32 cellular contexts compared by ENCODE assay signal in genomic region chr7:105786520-105786919, GRCh38.
"Had no signal": no experiment of that assay in that cellular context is flagged by ENCODE, and none has a peak within 500 bp of the region (broad histone marks: within the 10 kb centered on the region; RNA-seq: fewer than 3 reads in every experiment).

No MANE protein-coding gene starts in this region.

- H3K27me3 Mint-ChIP-seq: activated naive CD8-positive, alpha-beta T cell treated with anti-CD3 and anti-CD28 coated beads, Interleukin-2, amount 10 ng/mL, durations not matched to agents 7 days and 5 days; activated T-cell treated with anti-CD3 and anti-CD28 coated beads, Interleukin-2, amount 50 U/mL, for 24 hours; brain; dendritic cell treated with granulocyte-macrophage colony-stimulating factor and Interleukin-4, amounts not matched to agents 40 ng/mL and 50 ng/mL, for 4 days; effector memory CD8-positive, alpha-beta T cell; T-helper 17 cell had no signal

- H3K27me3 ChIP-seq: ascending aorta, breast epithelium, cardiac muscle cell, colonic mucosa, esophagus muscularis mucosa, foreskin keratinocyte, gastrocnemius medialis, heart left ventricle had no signal

- H3K27ac ChIP-seq: ascending aorta, breast epithelium, cardiac muscle cell, colonic mucosa, esophagus muscularis mucosa, gastrocnemius medialis, heart left ventricle had no signal

- H3K4me3 Mint-ChIP-seq: activated CD4-positive, alpha-beta memory T cell treated with anti-CD3 and anti-CD28 coated beads, Interleukin-2, amount 10 ng/mL, durations not matched to agents 7 days and 5 days; activated CD4-positive, alpha-beta T cell treated with anti-CD3 and anti-CD28 coated beads, Interleukin-2, amount 10 ng/mL, durations not matched to agents 7 days and 5 days; activated naive CD4-positive, alpha-beta T cell treated with anti-CD3 and anti-CD28 coated beads, Interleukin-2, amount 10 ng/mL, durations not matched to agents 7 days and 5 days; activated naive CD8-positive, alpha-beta T cell treated with anti-CD3 and anti-CD28 coated beads, Interleukin-2, amount 10 ng/mL, durations not matched to agents 7 days and 5 days; activated T-cell treated with anti-CD3 and anti-CD28 coated beads, Interleukin-2, amount 50 U/mL, for 24 hours; activated T-cell treated with anti-CD3 and anti-CD28 coated beads, Interleukin-2, amount 50 U/mL, for 72 hours; brain; dendritic cell treated with granulocyte-macrophage colony-stimulating factor and Interleukin-4, amounts not matched to agents 40 ng/mL and 50 ng/mL, for 4 days; effector memory CD8-positive, alpha-beta T cell; T-helper 17 cell; T-helper 2 cell treated with Interferon-gamma antibody and Interleukin-4, amounts not matched to agents 5 μg/mL and 100 μg/mL, for 36 hours had no signal

- DNase-seq: activated CD4-positive, alpha-beta memory T cell treated with anti-CD3 and anti-CD28 coated beads, Interleukin-2, amount 10 ng/mL, durations not matched to agents 7 days and 5 days; activated CD4-positive, alpha-beta T cell treated with anti-CD3 and anti-CD28 coated beads for 1 hour; activated CD4-positive, alpha-beta T cell treated with anti-CD3 and anti-CD28 coated beads for 4 hours; activated CD4-positive, alpha-beta T cell treated with anti-CD3 and anti-CD28 coated beads, Interleukin-2, amount 10 ng/mL, durations not matched to agents 7 days and 5 days; activated CD4-positive, alpha-beta T cell treated with anti-CD3 and anti-CD28 coated beads, Interleukin-2, amount 50 U/mL, for 4 hours; activated CD8-positive, alpha-beta memory T cell treated with anti-CD3 and anti-CD28 coated beads, Interleukin-2, amount 50 U/mL, for 48 hours; activated gamma-delta T cell; activated naive CD4-positive, alpha-beta T cell; activated naive CD4-positive, alpha-beta T cell treated with anti-CD3 and anti-CD28 coated beads, Interleukin-2, amount 10 ng/mL, durations not matched to agents 7 days and 5 days; activated naive CD8-positive, alpha-beta T cell treated with anti-CD3 and anti-CD28 coated beads, Interleukin-2, amount 10 ng/mL, durations not matched to agents 7 days and 5 days; activated T-cell treated with anti-CD3 and anti-CD28 coated beads for 4 hours; activated T-cell treated with anti-CD3 and anti-CD28 coated beads, Interleukin-2, amount 50 U/mL, for 24 hours; activated T-cell treated with anti-CD3 and anti-CD28 coated beads, Interleukin-2, amount 50 U/mL, for 72 hours; central memory CD4-positive, alpha-beta T cell; cerebellar nuclear complex; effector CD4-positive, alpha-beta T cell; effector memory CD8-positive, alpha-beta T cell; gastrocnemius medialis; glutamatergic neuron; heart left ventricle; T-helper 17 cell; T1000 had no signal

- H3K4me3 ChIP-seq: ascending aorta, breast epithelium, cardiac muscle cell, colonic mucosa, esophagus muscularis mucosa, gastrocnemius medialis, heart left ventricle had no signal

- H3K9me3 Mint-ChIP-seq: activated CD4-positive, alpha-beta memory T cell treated with anti-CD3 and anti-CD28 coated beads, Interleukin-2, amount 10 ng/mL, durations not matched to agents 7 days and 5 days; activated CD4-positive, alpha-beta T cell treated with anti-CD3 and anti-CD28 coated beads, Interleukin-2, amount 10 ng/mL, durations not matched to agents 7 days and 5 days; activated naive CD4-positive, alpha-beta T cell treated with anti-CD3 and anti-CD28 coated beads, Interleukin-2, amount 10 ng/mL, durations not matched to agents 7 days and 5 days; activated naive CD4-positive, alpha-beta T cell treated with anti-CD3 and anti-CD28 coated beads, Interleukin-2, amount 50 U/mL, for 72 hours; activated naive CD8-positive, alpha-beta T cell treated with anti-CD3 and anti-CD28 coated beads, Interleukin-2, amount 10 ng/mL, durations not matched to agents 7 days and 5 days; activated T-cell treated with anti-CD3 and anti-CD28 coated beads, Interleukin-2, amount 50 U/mL, for 24 hours; activated T-cell treated with anti-CD3 and anti-CD28 coated beads, Interleukin-2, amount 50 U/mL, for 72 hours; brain; dendritic cell treated with granulocyte-macrophage colony-stimulating factor and Interleukin-4, amounts not matched to agents 40 ng/mL and 50 ng/mL, for 4 days; effector memory CD8-positive, alpha-beta T cell; T-helper 2 cell treated with Interferon-gamma antibody and Interleukin-4, amounts not matched to agents 5 μg/mL and 100 μg/mL, for 36 hours had no signal

- ATAC-seq: activated naive CD4-positive, alpha-beta T cell treated with anti-CD3 and anti-CD28 coated beads, Interleukin-2, amount 50 U/mL, for 72 hours; activated T-cell treated with anti-CD3 and anti-CD28 coated beads, Interleukin-2, amount 50 U/mL, for 72 hours; effector memory CD8-positive, alpha-beta T cell; gastrocnemius medialis; heart left ventricle; T-helper 17 cell had no signal

- H3K9me3 ChIP-seq: ascending aorta, breast epithelium, colonic mucosa, esophagus muscularis mucosa, gastrocnemius medialis, heart left ventricle had no signal

- H3K27ac Mint-ChIP-seq: activated CD4-positive, alpha-beta memory T cell treated with anti-CD3 and anti-CD28 coated beads, Interleukin-2, amount 10 ng/mL, durations not matched to agents 7 days and 5 days; activated CD4-positive, alpha-beta T cell treated with anti-CD3 and anti-CD28 coated beads, Interleukin-2, amount 10 ng/mL, durations not matched to agents 7 days and 5 days; activated naive CD4-positive, alpha-beta T cell treated with anti-CD3 and anti-CD28 coated beads, Interleukin-2, amount 10 ng/mL, durations not matched to agents 7 days and 5 days; activated naive CD4-positive, alpha-beta T cell treated with anti-CD3 and anti-CD28 coated beads, Interleukin-2, amount 50 U/mL, for 72 hours; activated naive CD8-positive, alpha-beta T cell treated with anti-CD3 and anti-CD28 coated beads, Interleukin-2, amount 10 ng/mL, durations not matched to agents 7 days and 5 days; activated T-cell treated with anti-CD3 and anti-CD28 coated beads, Interleukin-2, amount 50 U/mL, for 24 hours; activated T-cell treated with anti-CD3 and anti-CD28 coated beads, Interleukin-2, amount 50 U/mL, for 72 hours; brain; dendritic cell treated with granulocyte-macrophage colony-stimulating factor and Interleukin-4, amounts not matched to agents 40 ng/mL and 50 ng/mL, for 4 days; T-helper 17 cell; T-helper 2 cell treated with Interferon-gamma antibody and Interleukin-4, amounts not matched to agents 5 μg/mL and 100 μg/mL, for 36 hours had no signal

- H3K4me1 ChIP-seq: ascending aorta, breast epithelium, colonic mucosa, gastrocnemius medialis had no signal

- H3K36me3 ChIP-seq: breast epithelium, cardiac muscle cell, colonic mucosa, gastrocnemius medialis had no signal

- H3K36me3 Mint-ChIP-seq: activated naive CD4-positive, alpha-beta T cell treated with anti-CD3 and anti-CD28 coated beads, Interleukin-2, amount 10 ng/mL, durations not matched to agents 7 days and 5 days; activated naive CD4-positive, alpha-beta T cell treated with anti-CD3 and anti-CD28 coated beads, Interleukin-2, amount 50 U/mL, for 72 hours; activated naive CD8-positive, alpha-beta T cell treated with anti-CD3 and anti-CD28 coated beads, Interleukin-2, amount 10 ng/mL, durations not matched to agents 7 days and 5 days had no signal
